ENCODE assay signal across 19 cellular contexts in the genomic region with DNA sequence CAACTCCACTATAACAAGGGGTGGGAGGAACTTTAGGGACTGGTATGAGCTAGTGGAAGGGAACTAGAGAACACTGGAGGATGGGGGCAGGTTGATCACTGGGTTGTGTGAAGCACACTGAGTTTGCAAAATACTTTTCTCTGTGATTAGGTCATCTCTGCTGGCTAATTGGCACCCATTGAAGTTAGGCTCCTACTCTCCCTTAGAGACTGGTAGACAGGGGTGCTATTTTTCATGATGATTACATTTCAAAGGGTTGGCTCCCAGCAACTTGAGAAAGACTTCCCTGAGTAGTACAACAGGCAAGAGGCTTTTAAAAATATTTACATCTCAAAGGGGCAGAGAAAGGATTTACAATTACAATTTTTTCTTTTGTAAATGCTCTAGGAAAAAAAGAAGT. TPM values are rescaled to one million over a fixed set of nuclear protein-coding genes. Genes with fewer than 3 reads are reported as not detected.
A peak's percentile ranks its signal among the peaks of the same experiment; 100 is the strongest.
DNase-seq lines count a peak whose midpoint lies in the region; TF ChIP-seq lines count a peak whose summit lies in the region.
"Had no signal": no experiment of that assay in that cellular context is flagged by ENCODE, and none has a peak within 500 bp of the region (broad histone marks: within the 10 kb centered on the region; RNA-seq: fewer than 3 reads in every experiment).

No MANE protein-coding gene starts in this region.

- H3K4me2 ChIP-seq in trophoblast cell (ENCODE audit: low read length) = no peak overlapping the region
- H3K4me2 ChIP-seq: BLaER1 had no signal

- H2AK5ac ChIP-seq in trophoblast cell (ENCODE audit: low read length) = no peak overlapping the region

- H3K79me1 ChIP-seq in trophoblast cell (ENCODE audit: low read length) = no peaks in the 10 kb centered on the region

- H3K9ac ChIP-seq in endodermal cell (ENCODE audit: extremely low read depth, low read length, poor library complexity, severe bottlenecking) = no peak overlapping the region
- no peak overlapping the region for H3K9ac ChIP-seq in trophoblast cell (ENCODE audit: low read length)
- H3K9ac ChIP-seq: BLaER1 had no signal

- H3K27ac ChIP-seq in endodermal cell (ENCODE audit: low read depth, low read length) (no peak overlapping the region), trophoblast cell (ENCODE audit: low read depth, low read length) (no peak overlapping the region)
- H3K27ac ChIP-seq: BLaER1 had no signal

- no peak overlapping the region for H2BK5ac ChIP-seq in trophoblast cell (ENCODE audit: low read depth, low read length, poor library complexity)

- no peak overlapping the region for H3K4me3 Mint-ChIP-seq in endodermal cell
- H3K4me3 Mint-ChIP-seq: CD8-positive, alpha-beta memory T cell had no signal

- in situ Hi-C loops in GM13977 (cut with MboI; ENCODE audit: low pct_unique_long_range_greater_than_20kb, low sequenced_read_pairs, unreplicated experiment) = no loop called here

- no peak overlapping the region for H4K12ac ChIP-seq in trophoblast cell (ENCODE audit: low read depth, low read length)

- H3K4me1 ChIP-seq in endodermal cell (ENCODE audit: control insufficient read depth, insufficient read depth, low read length) = no peaks in the 10 kb centered on the region
- no peaks in the 10 kb centered on the region for H3K4me1 ChIP-seq in trophoblast cell (ENCODE audit: control insufficient read depth in 1 of 2, insufficient read depth in 2 of 2, low read length in 2 of 2)
- H3K4me1 ChIP-seq: BLaER1 had no signal

- no peak for TF ChIP-seq CTCF in endodermal cell (conservative IDR thresholded peaks at IDR 0.05)
- no peak for TF ChIP-seq CTCF in GM13977 (IDR thresholded peaks at IDR 0.05; ENCODE audit: extremely low read depth, insufficient read depth, missing control alignments)

- DNase-seq in H7 = peak; percentile 8
- peak; percentile 78 for DNase-seq in endodermal cell
- peak; percentile 58 for DNase-seq in iPS-NIHi7 (ENCODE audit: extremely low spot score)
- no peak for DNase-seq in trophoblast cell
- DNase-seq in UCSD-AML1 (lab: John Stamatoyannopoulos, UW; ENCODE audit: unreplicated experiment) = no peak
- DNase-seq in GM13977 (ENCODE audit: low spot score) = no peak
- no peak for DNase-seq in NCI-H1436 treated with DMSO at 0.1 percent for 48 hours (lab: John Stamatoyannopoulos, UW)
- DNase-seq: CD8-positive, alpha-beta memory T cell; DMS53; HCEC 1CT; IMR-90; NCI-H1417; NCI-H1930; NCI-H226; NCI-H524; NCI-H82; RPMI8226; SHP77 treated with DMSO at 0.1 percent for 48 hours had no signal

- no peaks in the 10 kb centered on the region for H3K9me3 Mint-ChIP-seq in endodermal cell
- H3K9me3 Mint-ChIP-seq: CD8-positive, alpha-beta memory T cell had no signal

- no peak overlapping the region for H4K91ac ChIP-seq in trophoblast cell (ENCODE audit: low read depth, low read length)

- no peak overlapping the region for H3K4ac ChIP-seq in trophoblast cell (ENCODE audit: low read depth, low read length)

- no peak overlapping the region for H3K4me3 ChIP-seq in H7 (ENCODE audit: insufficient read depth, low read depth, low read length)
- H3K4me3 ChIP-seq in endodermal cell (ENCODE audit: low read length) = no peak overlapping the region
- no peak overlapping the region for H3K4me3 ChIP-seq in trophoblast cell (ENCODE audit: low read depth, low read length)
- H3K4me3 ChIP-seq: BLaER1 had no signal

- peak overlapping the region; percentile 59 for H3K23ac ChIP-seq in trophoblast cell (ENCODE audit: low read length)

- no peaks in the 10 kb centered on the region for H3K4me1 Mint-ChIP-seq in endodermal cell
- H3K4me1 Mint-ChIP-seq: CD8-positive, alpha-beta memory T cell had no signal

- H4K8ac ChIP-seq in trophoblast cell (ENCODE audit: low read depth, low read length) = no peak overlapping the region

- H3K27me3 Mint-ChIP-seq in endodermal cell (ENCODE audit: insufficient read depth) = peaks cover 97% of the 10 kb centered on the region

- H2BK12ac ChIP-seq in trophoblast cell (ENCODE audit: low read length) = no peak overlapping the region

- H3K14ac ChIP-seq in trophoblast cell (ENCODE audit: low read length) = no peak overlapping the region

- H2AFZ ChIP-seq in trophoblast cell (ENCODE audit: insufficient read depth, low read length, poor library complexity) = no peak overlapping the region

- H3K9me3 ChIP-seq in endodermal cell (ENCODE audit: control insufficient read depth, low read length) (no peaks in the 10 kb centered on the region), trophoblast cell (ENCODE audit: insufficient read depth, low read depth, low read length) (no peaks in the 10 kb centered on the region)
- H3K9me3 ChIP-seq: BLaER1 had no signal

- no peaks in the 10 kb centered on the region for H3K79me2 ChIP-seq in trophoblast cell (ENCODE audit: control insufficient read depth, insufficient read depth, low read length, poor library complexity)

- H2BK120ac ChIP-seq in trophoblast cell (ENCODE audit: insufficient read depth, low read length, poor library complexity) = no peak overlapping the region

- H3K27ac Mint-ChIP-seq in endodermal cell = no peak overlapping the region
- H3K27ac Mint-ChIP-seq: CD8-positive, alpha-beta memory T cell had no signal

- no peaks in the 10 kb centered on the region for H3K36me3 ChIP-seq in H7 (replicated peaks; ENCODE audit: control insufficient read depth, insufficient read depth, low read length)
- H3K36me3 ChIP-seq in endodermal cell (ENCODE audit: control insufficient read depth, insufficient read depth, low read length) = no peaks in the 10 kb centered on the region
- H3K36me3 ChIP-seq in trophoblast cell (ENCODE audit: control insufficient read depth in 1 of 2, insufficient read depth in 2 of 2, low read length in 2 of 2) = no peaks in the 10 kb centered on the region
- H3K36me3 ChIP-seq: BLaER1 had no signal

- peaks cover 93% of the 10 kb centered on the region for H3K27me3 ChIP-seq in H7 (ENCODE audit: control insufficient read depth, insufficient read depth, low read length)
- H3K27me3 ChIP-seq in endodermal cell (ENCODE audit: control insufficient read depth, insufficient read depth, low read length, poor library complexity, severe bottlenecking) = peaks cover 100% of the 10 kb centered on the region
- peaks cover 9% of the 10 kb centered on the region for H3K27me3 ChIP-seq in trophoblast cell (ENCODE audit: insufficient read depth, low read length)
- H3K27me3 ChIP-seq: BLaER1 had no signal

- H3K36me3 Mint-ChIP-seq in endodermal cell (ENCODE audit: low read depth) = no peaks in the 10 kb centered on the region
- H3K36me3 Mint-ChIP-seq: CD8-positive, alpha-beta memory T cell had no signal

- no peak overlapping the region for H3K18ac ChIP-seq in trophoblast cell (ENCODE audit: low read length)

RNA-seq across cellular contexts. Expression of gene MTAP, which starts 50.4 kb away (rescaled TPM):
- 34.0 and 38.3 TPM in 2 replicates for total RNA-seq in H7 (2014; rRNA removed; shearing (Covaris generic))
- total RNA-seq in endodermal cell = 10 to 100 TPM; 81.0 to 99.0 TPM
- polyA plus RNA-seq in endodermal cell (2013, experiment 1 of 2) = 35.0 TPM
- polyA plus RNA-seq in endodermal cell (2013, experiment 2 of 2) = 31.5 TPM
- 37.1 and 37.8 TPM in 2 replicates for polyA plus RNA-seq in trophoblast cell (2013)

Comparison
In these comparisons a context has a peak if more than half of its experiments do, and no peak if none do; other contexts are left out.
1. DNase-seq: peak in H7 (single experiment), endodermal cell (single experiment) and iPS-NIHi7 (single experiment); none in trophoblast cell (0 of 2), UCSD-AML1 (single experiment), GM13977 (single experiment) and NCI-H1436 treated with DMSO at 0.1 percent for 48 hours (single experiment).